ENCODE assay signal across 2 cellular contexts in genomic region chr3:32619395-32619794, GRCh38.
TF ChIP-seq lines count a peak whose summit lies in the region.

No MANE protein-coding gene starts in this region.

TF ChIP-seq in HCT116, 20 proteins besides CTCF, POLR2A, EP300 and RAD21:
- TF ChIP-seq JUND (IDR thresholded peaks at IDR 0.05) (no peak), CBX3 (IDR thresholded peaks at IDR 0.05; ENCODE audit: low read depth) (0 out of 2 replicates have a peak, but pooled peaks have one; percentile 20)

TF ChIP-seq in K562, 482 proteins besides CTCF, POLR2A, EP300 and RAD21:
- TF ChIP-seq THRA (IDR thresholded peaks at IDR 0.05) (no peak), ZBTB1 (CRISPR knock-in tag; IDR thresholded peaks at IDR 0.05; ENCODE audit: borderline replicate concordance, low read depth) (no peak), ZNF324 (CRISPR knock-in tag; IDR thresholded peaks at IDR 0.05) (no peak), ZNF507 (tag; conservative IDR thresholded peaks at IDR 0.05) (peak; percentile 90), RBM25 (IDR thresholded peaks at IDR 0.05; ENCODE audit: low read depth, low read length, severe bottlenecking) (peak; percentile 77), HMG20B (CRISPR knock-in tag; IDR thresholded peaks at IDR 0.05) (no peak), CBX5 (IDR thresholded peaks at IDR 0.05; ENCODE audit: borderline replicate concordance, low read depth) (no peak), PHF20 (IDR thresholded peaks at IDR 0.05; ENCODE audit: partially characterized antibody) (no peak), ILK (tag; IDR thresholded peaks at IDR 0.05; ENCODE audit: borderline replicate concordance, low read depth) (no peak), CBX3 (IDR thresholded peaks at IDR 0.05; ENCODE audit: borderline replicate concordance in 1 of 2, low read length in 2 of 2) (no peak)
